ENCODE assay signal across 1 cellular context in the genomic region with DNA sequence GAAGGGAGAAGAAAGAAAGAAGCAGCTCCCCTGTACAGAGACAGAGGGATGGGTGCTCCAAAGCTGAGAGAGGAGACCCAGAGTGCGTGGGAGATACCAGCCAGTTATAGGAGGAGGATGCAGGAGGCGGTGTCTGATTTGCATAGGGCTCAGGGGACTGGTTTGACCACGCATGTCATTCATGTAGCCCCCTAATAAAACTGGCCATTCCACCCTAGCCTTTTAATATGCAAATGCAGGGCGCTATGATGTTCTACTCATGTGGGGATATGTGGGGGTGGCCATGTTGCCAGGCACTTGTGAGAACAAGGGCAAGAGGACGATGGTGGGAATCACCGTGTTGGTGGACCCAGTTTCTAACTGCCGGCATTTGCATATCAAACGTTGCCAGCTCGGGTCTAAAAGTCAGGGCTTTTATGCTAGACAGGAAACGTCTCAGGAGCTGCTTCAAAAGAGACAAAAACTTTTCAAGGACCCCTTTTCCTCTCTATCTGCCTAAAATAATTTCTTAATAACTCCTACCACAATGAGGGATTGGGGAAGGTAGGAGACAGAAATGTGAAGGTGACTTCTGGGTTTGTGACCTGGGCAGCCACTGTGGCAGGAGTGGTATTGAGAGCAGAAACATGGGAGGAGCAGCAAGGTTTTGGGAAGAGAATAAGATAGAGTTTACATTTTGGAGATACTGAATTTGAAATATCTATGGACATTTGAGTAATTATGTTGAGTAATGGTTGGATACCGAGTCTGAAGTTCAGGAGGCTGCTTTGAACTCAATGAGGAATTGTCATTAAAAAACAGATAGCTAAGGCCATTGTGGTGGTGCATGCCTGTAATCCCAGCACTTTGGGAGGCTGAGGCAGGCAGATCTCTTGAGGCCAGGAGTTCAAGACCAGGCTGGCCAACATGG.
TF ChIP-seq lines count a peak whose summit lies in the region.

No MANE protein-coding gene starts in this region.

TF ChIP-seq in SK-N-SH, 30 proteins besides CTCF, POLR2A, EP300 and RAD21:
- TF ChIP-seq EZH2phosphoT487 (IDR thresholded peaks at IDR 0.05; ENCODE audit: borderline replicate concordance, low read depth), result no peak
- TF ChIP-seq SMC3 (IDR thresholded peaks at IDR 0.05; ENCODE audit: low read depth, low read length), result no peak
